1 cellular context compared by ENCODE assay signal in genomic region chr4:99723555-99724450, GRCh38.
TF ChIP-seq lines count a peak whose summit lies in the region.

No MANE protein-coding gene starts in this region.

TF ChIP-seq in K562, 482 proteins besides CTCF, POLR2A, EP300 and RAD21 (continued from another document):
- TF ChIP-seq ZNF280B (CRISPR knock-in tag; IDR thresholded peaks at IDR 0.05) (no peak), MAFF (IDR thresholded peaks at IDR 0.05; ENCODE audit: low read length) (peak; percentile 92), ZNF318 (IDR thresholded peaks at IDR 0.05; ENCODE audit: borderline replicate concordance in 1 of 2, low read depth in 1 of 2) (peak in 1 of 2 experiments; percentile 19; a peak in 1 of 4 replicates), FOXA1 (IDR thresholded peaks at IDR 0.05; ENCODE audit: borderline replicate concordance) (no peak), ZNF639 (CRISPR knock-in tag; conservative IDR thresholded peaks at IDR 0.05 in 1 of 2, IDR thresholded peaks at IDR 0.05 in 1 of 2) (0 out of 4 replicates have a peak, but pooled peaks of 1 of the 2 experiments have one; percentile 26), EP400 (IDR thresholded peaks at IDR 0.05) (no peak), CXXC5 (CRISPR knock-in tag; IDR thresholded peaks at IDR 0.05) (0 out of 2 replicates have a peak, but pooled peaks have one; percentile 21), ZFP36 (IDR thresholded peaks at IDR 0.05; ENCODE audit: low read depth, low read length, partially characterized antibody) (no peak), TCF15 (CRISPR knock-in tag; IDR thresholded peaks at IDR 0.05) (no peak), SFPQ (IDR thresholded peaks at IDR 0.05; ENCODE audit: low read depth, low read length) (no peak), ZFP30 (CRISPR knock-in tag; IDR thresholded peaks at IDR 0.05; ENCODE audit: borderline replicate concordance) (no peak), TAL1 (IDR thresholded peaks at IDR 0.05) (0 out of 2 replicates have a peak, but pooled peaks have one; percentile 5), FUS (optimal IDR thresholded peaks at IDR 0.05; ENCODE audit: low read depth, low read length) (no peak), JUN (IDR thresholded peaks at IDR 0.05; ENCODE audit: borderline replicate concordance, low read depth, low read length) (peak; percentile 47; the same call in 1 of the 2 replicates), JUN (CRISPR knock-in tag; IDR thresholded peaks at IDR 0.05; ENCODE audit: borderline replicate concordance) (no peak), RFX5 (IDR thresholded peaks at IDR 0.05; ENCODE audit: low read depth, low read length) (0 out of 2 replicates have a peak, but pooled peaks have one; percentile 18), SMAD2 (IDR thresholded peaks at IDR 0.05; ENCODE audit: low read depth, low read length) (no peak), SOX6 (IDR thresholded peaks at IDR 0.05) (0 out of 2 replicates have a peak, but pooled peaks have one; percentile 16), THRB (CRISPR knock-in tag; conservative IDR thresholded peaks at IDR 0.05) (no peak), PKNOX1 (IDR thresholded peaks at IDR 0.05) (peak; percentile 88), LCOR (CRISPR knock-in tag; IDR thresholded peaks at IDR 0.05) (no peak), L3MBTL2 (IDR thresholded peaks at IDR 0.05) (peak; percentile 24; the same call in 1 of the 2 replicates), NRF1 (conservative IDR thresholded peaks at IDR 0.05 in 1 of 2, IDR thresholded peaks at IDR 0.05 in 1 of 2) (0 out of 4 replicates have a peak, but pooled peaks of 1 of the 2 experiments have one; percentile 14), JUND (IDR thresholded peaks at IDR 0.05; ENCODE audit: borderline replicate concordance, low read depth, low read length) (peak; percentile 87), JUND (tag; IDR thresholded peaks at IDR 0.05; ENCODE audit: borderline replicate concordance, low read depth, low read length) (peak; percentile 87; the same call in 2 of the 3 replicates), NFE2L1 (tag; IDR thresholded peaks at IDR 0.05; ENCODE audit: borderline replicate concordance, low read depth) (peak; percentile 25; the same call in 1 of the 2 replicates), NFIC (IDR thresholded peaks at IDR 0.05) (peak; percentile 84), BACH1 (tag; IDR thresholded peaks at IDR 0.05) (peak; percentile 72; the same call in 1 of the 2 replicates), PBX2 (CRISPR knock-in tag; IDR thresholded peaks at IDR 0.05; ENCODE audit: low read depth) (no peak), PBX2 (tag; conservative IDR thresholded peaks at IDR 0.05; ENCODE audit: low read depth) (peak; percentile 58), ELK1 (CRISPR knock-in tag; IDR thresholded peaks at IDR 0.05) (no peak)
